Comparison of ENCODE assay signal across 25 cellular contexts in the genomic region with DNA sequence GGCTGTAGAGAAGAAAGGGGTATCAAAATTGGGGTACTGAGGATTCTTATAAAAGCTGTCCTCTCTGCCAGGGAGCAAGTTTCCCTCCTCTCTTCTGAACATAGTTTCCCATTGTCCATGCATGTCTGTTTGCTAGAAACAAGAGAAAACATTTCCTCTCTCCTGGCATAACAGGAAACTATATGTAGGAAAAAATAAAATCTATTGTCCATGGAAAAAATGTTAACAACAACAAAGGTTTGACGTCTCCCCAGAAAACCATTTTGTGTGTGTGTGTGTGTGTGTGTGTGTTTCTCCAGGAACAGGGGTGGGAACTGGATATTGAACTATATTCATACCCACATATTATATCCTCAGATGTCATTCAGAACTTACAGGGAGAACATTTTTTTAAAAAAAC.
"Had no signal": no experiment of that assay in that cellular context is flagged by ENCODE, and none has a peak within 500 bp of the region (broad histone marks: within the 10 kb centered on the region; RNA-seq: fewer than 3 reads in every experiment).

No MANE protein-coding gene starts in this region.

- DNase-seq: islet precursor cell; left ventricle myocardium inferior; midbrain; mucosa of descending colon; naive thymus-derived CD4-positive, alpha-beta T cell; ovary; retina; right cardiac atrium; stimulated activated CD4-positive, alpha-beta T cell treated with anti-CD3 and anti-CD28 coated beads, Interleukin-12 subunit alpha, Interleukin-12 subunit beta, amount 100 ng/mL, for 4 hours; stimulated activated CD4-positive, alpha-beta T cell treated with anti-CD3 and anti-CD28 coated beads, Interleukin-15, amount 100 ng/mL, for 24 hours; stimulated activated CD4-positive, alpha-beta T cell treated with anti-CD3 and anti-CD28 coated beads, Interleukin-2, amount 100 ng/mL, for 24 hours; stimulated activated CD4-positive, alpha-beta T cell treated with anti-CD3 and anti-CD28 coated beads, Interleukin-4, amount 100 ng/mL, for 1 hour; stimulated activated naive CD4-positive, alpha-beta T cell; tibial artery; trophoblast cell; upper lobe of right lung had no signal

- H3K4me3 Mint-ChIP-seq: memory B cell; naive thymus-derived CD4-positive, alpha-beta T cell; natural killer cell treated with Interleukin-12 subunit alpha and Interleukin-12 subunit beta and Interleukin-15 and Interleukin-18, amount 100 ng/mL, for 72 hours; stimulated activated naive CD8-positive, alpha-beta T cell treated with anti-CD3 and anti-CD28 coated beads, Interleukin-15, Interleukin-2, amounts not matched to agents 100 ng/mL and 50 ng/mL, for 24 hours had no signal

- H3K4me3 ChIP-seq: hepatocyte, left ventricle myocardium inferior, lung, mucosa of descending colon, ovary, skin epidermis, suprapubic skin, thoracic aorta, tibial artery, upper lobe of right lung had no signal

- H3K27me3 Mint-ChIP-seq: memory B cell; natural killer cell treated with Interleukin-12 subunit alpha and Interleukin-12 subunit beta and Interleukin-15 and Interleukin-18, amount 100 ng/mL, for 72 hours; progenitor cell of endocrine pancreas; stimulated activated naive CD8-positive, alpha-beta T cell treated with anti-CD3 and anti-CD28 coated beads, Interleukin-15, Interleukin-2, amounts not matched to agents 100 ng/mL and 50 ng/mL, for 24 hours had no signal

- H3K36me3 Mint-ChIP-seq: memory B cell; naive thymus-derived CD4-positive, alpha-beta T cell; natural killer cell treated with Interleukin-12 subunit alpha and Interleukin-12 subunit beta and Interleukin-15 and Interleukin-18, amount 100 ng/mL, for 72 hours had no signal

- H3K4me1 Mint-ChIP-seq: memory B cell; naive thymus-derived CD4-positive, alpha-beta T cell had no signal

- H3K9me3 Mint-ChIP-seq: stimulated activated naive CD8-positive, alpha-beta T cell treated with anti-CD3 and anti-CD28 coated beads, Interleukin-15, Interleukin-2, amounts not matched to agents 100 ng/mL and 50 ng/mL, for 24 hours had no signal

- H3K27ac Mint-ChIP-seq: memory B cell; naive thymus-derived CD4-positive, alpha-beta T cell; natural killer cell treated with Interleukin-12 subunit alpha and Interleukin-12 subunit beta and Interleukin-15 and Interleukin-18, amount 100 ng/mL, for 72 hours; progenitor cell of endocrine pancreas; stimulated activated naive CD8-positive, alpha-beta T cell treated with anti-CD3 and anti-CD28 coated beads, Interleukin-15, Interleukin-2, amounts not matched to agents 100 ng/mL and 50 ng/mL, for 24 hours had no signal
